Comparison of ENCODE assay signal across 31 cellular contexts in the genomic region with DNA sequence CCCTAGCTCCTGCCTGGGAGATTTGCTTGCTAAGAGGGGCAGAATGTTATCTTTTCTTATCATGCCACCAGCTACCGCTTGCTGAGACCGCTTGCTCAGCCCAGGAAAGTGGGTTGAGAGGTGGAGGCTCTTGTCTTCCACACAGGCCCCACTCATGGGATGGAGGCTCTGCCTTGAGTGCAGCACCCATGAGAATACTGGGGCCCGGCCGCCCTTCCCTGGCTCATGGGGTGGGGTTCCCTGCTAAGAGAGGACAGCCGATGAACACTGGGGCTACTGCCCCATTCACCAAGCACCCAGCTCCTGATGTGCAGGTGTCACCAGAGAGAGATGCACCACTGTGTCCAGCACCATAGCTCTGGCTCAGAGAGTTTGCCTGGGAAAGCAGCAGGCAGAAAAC.
"Had no signal": no experiment of that assay in that cellular context is flagged by ENCODE, and none has a peak within 500 bp of the region (broad histone marks: within the 10 kb centered on the region; RNA-seq: fewer than 3 reads in every experiment).

No MANE protein-coding gene starts in this region.

- ATAC-seq: naive thymus-derived CD8-positive, alpha-beta T cell; psoas muscle; right cardiac atrium; right lobe of liver; stimulated activated memory B cell treated with anti-CD40 and anti-IgM and Interleukin-4, amounts not matched to agents 10 μg/mL and 1 μg/mL and 100 μg/mL, for 72 hours; stimulated activated naive CD8-positive, alpha-beta T cell treated with anti-CD3 and anti-CD28 coated beads, Interleukin-15, amount 100 ng/mL, for 72 hours; stimulated activated naive CD8-positive, alpha-beta T cell treated with anti-CD3 and anti-CD28 coated beads, Interleukin-15, Interleukin-2, amounts not matched to agents 100 U/mL and 50 U/mL, for 24 hours had no signal

- H3K27me3 ChIP-seq: neutrophil, ovary, right lobe of liver, suprapubic skin, testis, tibial artery, transverse colon, upper lobe of left lung, vagina had no signal

- H3K4me3 ChIP-seq: ovary, psoas muscle, right lobe of liver, sigmoid colon, suprapubic skin, testis, tibial artery, transverse colon, upper lobe of left lung, vagina had no signal

- H2AFZ ChIP-seq: parathyroid adenoma had no signal

- H3K4me1 ChIP-seq: parathyroid adenoma, psoas muscle, right lobe of liver, sigmoid colon, suprapubic skin, testis, tibial artery, transverse colon, vagina had no signal

- H3K36me3 Mint-ChIP-seq: naive thymus-derived CD8-positive, alpha-beta T cell; natural killer cell treated with Interleukin-12 subunit alpha and Interleukin-12 subunit beta and Interleukin-15 and Interleukin-18, amount 100 ng/mL, for 72 hours; stimulated activated memory B cell treated with anti-CD40 and anti-IgM and Interleukin-4, amounts not matched to agents 10 μg/mL and 1 μg/mL and 100 μg/mL, for 72 hours had no signal

- DNase-seq: naive thymus-derived CD8-positive, alpha-beta T cell; nephron progenitor cell; nucleus accumbens; ovary; right cardiac atrium; right lobe of liver; sigmoid colon; small intestine; stimulated activated CD4-positive, alpha-beta T cell treated with anti-CD3 and anti-CD28 coated beads, Interleukin-12 subunit alpha, Interleukin-12 subunit beta, amount 100 ng/mL, for 4 hours; stimulated activated CD4-positive, alpha-beta T cell treated with anti-CD3 and anti-CD28 coated beads, Interleukin-1b, Interleukin-23, amount 100 ng/mL, for 48 hours; stimulated activated CD4-positive, alpha-beta T cell treated with anti-CD3 and anti-CD28 coated beads, Interleukin-4, amount 100 ng/mL, for 1 hour; stimulated activated CD4-positive, alpha-beta T cell treated with anti-CD3 and anti-CD28 coated beads, Interleukin-4, amount 100 ng/mL, for 4 hours; stimulated activated CD8-positive, alpha-beta memory T cell treated with anti-CD3 and anti-CD28 coated beads, Interleukin-4, amount 100 ng/mL, for 48 hours; stimulated activated naive CD4-positive, alpha-beta T cell; stimulated activated naive CD8-positive, alpha-beta T cell treated with anti-CD3 and anti-CD28 coated beads, Interleukin-15, amount 100 ng/mL, for 72 hours; stimulated activated naive CD8-positive, alpha-beta T cell treated with anti-CD3 and anti-CD28 coated beads, Interleukin-15, Interleukin-2, amounts not matched to agents 100 U/mL and 50 U/mL, for 24 hours; substantia nigra; testis; tibial artery; transverse colon; upper lobe of left lung had no signal

- H3K4me1 Mint-ChIP-seq: neural crest cell; stimulated activated naive CD8-positive, alpha-beta T cell treated with anti-CD3 and anti-CD28 coated beads, Interleukin-15, amount 100 ng/mL, for 72 hours had no signal

- FAIRE-seq: small intestine, urothelium cell line had no signal

- H3K4me3 Mint-ChIP-seq: naive thymus-derived CD8-positive, alpha-beta T cell; natural killer cell treated with Interleukin-12 subunit alpha and Interleukin-12 subunit beta and Interleukin-15 and Interleukin-18, amount 100 ng/mL, for 72 hours; nephron progenitor cell; neural crest cell; stimulated activated memory B cell treated with anti-CD40 and anti-IgM and Interleukin-4, amounts not matched to agents 10 μg/mL and 1 μg/mL and 100 μg/mL, for 72 hours; stimulated activated naive CD8-positive, alpha-beta T cell treated with anti-CD3 and anti-CD28 coated beads, Interleukin-15, amount 100 ng/mL, for 72 hours had no signal

- H3K27me3 Mint-ChIP-seq: naive thymus-derived CD8-positive, alpha-beta T cell; natural killer cell treated with Interleukin-12 subunit alpha and Interleukin-12 subunit beta and Interleukin-15 and Interleukin-18, amount 100 ng/mL, for 72 hours; progenitor cell of endocrine pancreas; stimulated activated naive CD8-positive, alpha-beta T cell treated with anti-CD3 and anti-CD28 coated beads, Interleukin-15, amount 100 ng/mL, for 72 hours had no signal

- H3K9ac ChIP-seq: parathyroid adenoma had no signal

- H3K27ac Mint-ChIP-seq: naive thymus-derived CD8-positive, alpha-beta T cell; natural killer cell treated with Interleukin-12 subunit alpha and Interleukin-12 subunit beta and Interleukin-15 and Interleukin-18, amount 100 ng/mL, for 72 hours; nephron progenitor cell; progenitor cell of endocrine pancreas; stimulated activated memory B cell treated with anti-CD40 and anti-IgM and Interleukin-4, amounts not matched to agents 10 μg/mL and 1 μg/mL and 100 μg/mL, for 72 hours; stimulated activated naive CD8-positive, alpha-beta T cell treated with anti-CD3 and anti-CD28 coated beads, Interleukin-15, amount 100 ng/mL, for 72 hours had no signal

- H3K9me3 Mint-ChIP-seq: naive thymus-derived CD8-positive, alpha-beta T cell; natural killer cell treated with Interleukin-12 subunit alpha and Interleukin-12 subunit beta and Interleukin-15 and Interleukin-18, amount 100 ng/mL, for 72 hours; neural crest cell; stimulated activated memory B cell treated with anti-CD40 and anti-IgM and Interleukin-4, amounts not matched to agents 10 μg/mL and 1 μg/mL and 100 μg/mL, for 72 hours; stimulated activated naive CD8-positive, alpha-beta T cell treated with anti-CD3 and anti-CD28 coated beads, Interleukin-15, amount 100 ng/mL, for 72 hours had no signal

- H3K9me3 ChIP-seq: neutrophil, ovary, psoas muscle, right lobe of liver, sigmoid colon, suprapubic skin, testis, tibial artery, transverse colon, upper lobe of left lung, vagina had no signal

- H3K36me3 ChIP-seq: neutrophil, ovary, right lobe of liver, sigmoid colon, suprapubic skin, tibial artery, transverse colon, upper lobe of left lung, vagina had no signal

- H3K79me2 ChIP-seq: parathyroid adenoma had no signal

- H3K27ac ChIP-seq: neutrophil, ovary, parathyroid adenoma, psoas muscle, right lobe of liver, sigmoid colon, suprapubic skin, testis, tibial artery, transverse colon, upper lobe of left lung, vagina had no signal
